In genomic region chr13:32427852-32428580, GRCh38 we compare ENCODE assay signal across 8 cellular contexts. TPM values are rescaled to one million over a fixed set of nuclear protein-coding genes. Genes with fewer than 3 reads are reported as not detected.
DNase-seq lines count a peak whose midpoint lies in the region; ATAC-seq, FAIRE-seq and TF ChIP-seq lines count a peak whose summit lies in the region.

Gene N4BP2L1, minus strand, starts transcription at chr13:32428130. Its CDS starts 48 bp downstream, at chr13:32428082.

- H3K9me3 Mint-ChIP-seq in activated B cell treated with CpG ODN at 0.5 μM for 24 hours = no peaks in the 10 kb centered on the region

- DNase-seq in GM12891 (ENCODE audit: insufficient read length, low spot score) = peak; percentile 50
- peak; percentile 30 for DNase-seq in NCI-H1092 (lab: John Stamatoyannopoulos, UW)
- DNase-seq in activated B cell treated with CpG ODN at 0.5 μM for 24 hours = peak; percentile 77
- DNase-seq in central memory CD4-positive, alpha-beta T cell = peak; percentile 81
- peak; percentile 80 for DNase-seq in kidney tubule cell (ENCODE audit: low spot score)
- peak; percentile 53 to 78 for DNase-seq in stimulated activated CD4-positive, alpha-beta T cell treated with anti-CD3 and anti-CD28 coated beads, Interleukin-1b, Interleukin-23, amount 100 ng/mL, for 1 hour (ENCODE audit: low read depth in 2 of 2)
- DNase-seq in epidermal melanocyte (ENCODE audit: insufficient read length, low spot score) = no peak

- peak; percentile 83 for TF ChIP-seq POLR2A in GM12891 (IDR thresholded peaks at IDR 0.05; ENCODE audit: low read depth, low read length)

- H3K27ac Mint-ChIP-seq in activated B cell treated with CpG ODN at 0.5 μM for 24 hours = peak within 1 kb of the TSS; percentile 99

- H3K36me3 Mint-ChIP-seq in activated B cell treated with CpG ODN at 0.5 μM for 24 hours (ENCODE audit: low read depth) = peaks cover 32% of the 10 kb centered on the region

- POLR2A ChIA-PET in activated B cell treated with CpG ODN at 0.5 μM for 24 hours (lab: Charles Lee) = interaction anchor here (0.6 to 3.1 kb wide), 17 partner anchors 11 to 1115 kb away, joined by 3 to 64 read pairs (median 4); partner anchors contain the start of genes BRCA2, N4BP2L2, PDS5B and ZAR1L

- peak within 1 kb of the TSS; percentile 95 for H3K4me3 Mint-ChIP-seq in activated B cell treated with CpG ODN at 0.5 μM for 24 hours

- FAIRE-seq in GM12891 (lab: Jason Lieb, UNC) = peak; percentile 93

- CTCF ChIA-PET in activated B cell treated with CpG ODN at 0.5 μM for 24 hours (lab: Charles Lee) = interaction anchor here (1.0 kb wide), 1 partner anchor 113 kb away, joined by 4 read pairs; the partner anchor contains the start of genes BRCA2 and ZAR1L

- H3K4me1 Mint-ChIP-seq in activated B cell treated with CpG ODN at 0.5 μM for 24 hours = peaks cover 48% of the 10 kb centered on the region

- intact Hi-C loops in activated B cell treated with CpG ODN at 0.5 μM for 24 hours (cut with micrococcal nuclease) = loop anchor here (1.0 to 5.0 kb wide), 9 partner anchors 13 to 516 kb away; partner anchors contain the start of genes BRCA2, FRY, N4BP2L2 and ZAR1L

- no peaks in the 10 kb centered on the region for H3K27me3 Mint-ChIP-seq in activated B cell treated with CpG ODN at 0.5 μM for 24 hours

- ATAC-seq in HG02588 (IDR thresholded peaks at IDR 0.05; ENCODE audit: unreplicated experiment) = peak; percentile 75
- peak; percentile 73 for ATAC-seq in activated B cell treated with CpG ODN at 0.5 μM for 24 hours (ENCODE audit: low read depth)

- no peak for TF ChIP-seq CTCF in activated B cell treated with CpG ODN at 0.5 μM for 24 hours (IDR thresholded peaks at IDR 0.05)

TF ChIP-seq in GM12891, 5 proteins besides CTCF, POLR2A, EP300 and RAD21:
- TF ChIP-seq PAX5 (IDR thresholded peaks at IDR 0.05; ENCODE audit: insufficient read depth, low read length, severe bottlenecking) (no peak), POU2F2 (IDR thresholded peaks at IDR 0.05; ENCODE audit: low read depth, low read length) (0 out of 2 replicates have a peak, but pooled peaks have one; percentile 15), POLR2AphosphoS5 (IDR thresholded peaks at IDR 0.05; ENCODE audit: low read depth, low read length) (peak; percentile 86), SPI1 (IDR thresholded peaks at IDR 0.05; ENCODE audit: low read depth, low read length) (no peak), TAF1 (IDR thresholded peaks at IDR 0.05; ENCODE audit: low read depth, low read length) (peak; percentile 62; the same call in 1 of the 2 replicates)

RNA-seq across cellular contexts. Expression of gene N4BP2L1, which starts in this region (rescaled TPM):
- polyA plus RNA-seq in GM12891 (2012; ENCODE audit: low read depth, missing spikeins) = 17.9 TPM
- total RNA-seq in activated B cell treated with CpG ODN at 0.5 μM for 24 hours = 23.0 and 24.3 TPM in 2 replicates
